Comparison of ENCODE assay signal across 36 cellular contexts in the genomic region with DNA sequence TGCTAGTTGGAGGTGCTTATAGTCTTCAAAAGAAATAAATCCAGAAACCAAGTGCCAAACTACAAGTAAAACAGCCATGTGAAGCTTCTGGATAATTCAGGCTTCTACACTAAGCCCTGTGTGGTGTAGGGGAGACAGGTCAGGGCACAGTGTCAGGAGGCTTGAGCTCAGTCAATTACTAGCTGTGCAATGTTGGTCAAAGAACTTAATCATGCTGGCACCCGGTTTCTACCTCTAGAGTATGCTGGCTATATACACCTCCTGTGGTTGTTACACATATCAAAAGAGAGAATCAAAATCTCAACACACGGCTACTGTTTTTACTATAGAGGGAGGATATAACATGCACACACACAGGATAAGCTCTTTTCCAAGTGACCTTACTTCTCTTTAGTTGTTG.
DNase-seq lines count a peak whose midpoint lies in the region; ATAC-seq, FAIRE-seq and TF ChIP-seq lines count a peak whose summit lies in the region.
"Had no signal": no experiment of that assay in that cellular context is flagged by ENCODE, and none has a peak within 500 bp of the region (broad histone marks: within the 10 kb centered on the region; RNA-seq: fewer than 3 reads in every experiment).

No MANE protein-coding gene starts in this region.

- H3K4me3 Mint-ChIP-seq in GM23338 (no peak overlapping the region), neural progenitor cell (no peak overlapping the region)
- H3K4me3 Mint-ChIP-seq: B cell; CD14-positive monocyte; CD4-positive, alpha-beta memory T cell; CD4-positive, alpha-beta T cell; CD4-positive, CD25-positive, alpha-beta regulatory T cell; CD8-positive, alpha-beta memory T cell; CD8-positive, alpha-beta T cell had no signal

- H3K27ac Mint-ChIP-seq in GM23338: no peak overlapping the region
- H3K27ac Mint-ChIP-seq in neural progenitor cell: no peak overlapping the region
- H3K27ac Mint-ChIP-seq: B cell; CD14-positive monocyte; CD4-positive, alpha-beta memory T cell; CD4-positive, alpha-beta T cell; CD4-positive, CD25-positive, alpha-beta regulatory T cell; CD8-positive, alpha-beta memory T cell; CD8-positive, alpha-beta T cell had no signal

- no peak for TF ChIP-seq RAD21 in GM12878 (IDR thresholded peaks at IDR 0.05; ENCODE audit: insufficient read depth, low read depth, low read length)

- H3K14ac ChIP-seq in trophoblast cell (ENCODE audit: low read length): no peak overlapping the region

- H3K9me3 Mint-ChIP-seq in GM23338: no peaks in the 10 kb centered on the region
- H3K9me3 Mint-ChIP-seq in neural progenitor cell: no peaks in the 10 kb centered on the region

- no peaks in the 10 kb centered on the region for H3K79me2 ChIP-seq in GM23338 (replicated peaks; ENCODE audit: insufficient read depth)
- H3K79me2 ChIP-seq in GM12878 (ENCODE audit: control insufficient read depth, insufficient read depth, low read length): no peaks in the 10 kb centered on the region
- H3K79me2 ChIP-seq in neural progenitor cell (ENCODE audit: low read depth): no peaks in the 10 kb centered on the region
- no peaks in the 10 kb centered on the region for H3K79me2 ChIP-seq in trophoblast cell (ENCODE audit: control insufficient read depth, insufficient read depth, low read length, poor library complexity)

- H3F3A ChIP-seq in GM23338 (replicated peaks; ENCODE audit: low read depth): no peaks in the 10 kb centered on the region
- H3F3A ChIP-seq in neural progenitor cell (ENCODE audit: low read depth): no peaks in the 10 kb centered on the region

- no peak overlapping the region for H3K4me2 ChIP-seq in GM23338
- no peak overlapping the region for H3K4me2 ChIP-seq in GM12878 (ENCODE audit: control insufficient read depth, insufficient read depth)
- no peak overlapping the region for H3K4me2 ChIP-seq in neural progenitor cell
- no peak overlapping the region for H3K4me2 ChIP-seq in trophoblast cell (ENCODE audit: low read length)
- H3K4me2 ChIP-seq: A549; BLaER1; BLaER1 treated with 17β-estradiol and CSF1 and Interleukin-3, amounts not matched to agents 10 nM and 100 nM had no signal

- no peak overlapping the region for H3K23ac ChIP-seq in trophoblast cell (ENCODE audit: low read length)

- POLR2A ChIA-PET in GM12878 (lab: Charles Lee): no interaction called here

- intact Hi-C loops in GM12878 (cut with micrococcal nuclease; ENCODE audit: unreplicated experiment): no loop called here

- BruUV-seq in GM12878 (replicated peaks; lab: Mats Ljungman, UMichigan): no TSS peak

- in situ Hi-C loops in GM12878 (cut with MboI): no loop called here

- RAD21 ChIA-PET in GM12878 (lab: Charles Lee; ENCODE audit: unreplicated experiment): no interaction called here

- H4K91ac ChIP-seq in trophoblast cell (ENCODE audit: low read depth, low read length): no peak overlapping the region

- H3K9me3 ChIP-seq in GM12878 (replicated peaks; ENCODE audit: control insufficient read depth, insufficient read depth, low read length): no peaks in the 10 kb centered on the region
- H3K9me3 ChIP-seq in neural progenitor cell (ENCODE audit: low read depth): no peaks in the 10 kb centered on the region
- H3K9me3 ChIP-seq in trophoblast cell (ENCODE audit: insufficient read depth, low read depth, low read length): no peaks in the 10 kb centered on the region
- H3K9me3 ChIP-seq: A549; BE2C; BLaER1; BLaER1 treated with 17β-estradiol and CSF1 and Interleukin-3, amounts not matched to agents 10 nM and 100 nM had no signal

- no peak overlapping the region for H3K18ac ChIP-seq in trophoblast cell (ENCODE audit: low read length)

- CTCF ChIA-PET in GM12878 (lab: Yijun Ruan, JAX): interaction anchor here (1.8 to 2.5 kb wide), 2 partner anchors 9 to 87 kb away, joined by 4 to 9 read pairs; no protein-coding TSS in a partner anchor

- SMC1A ChIA-PET in GM12878 (lab: Charles Lee; ENCODE audit: uncharacterized antibody, unreplicated experiment): interaction anchor here (0.6 to 2.0 kb wide), 6 partner anchors 9 to 305 kb away, joined by 3 to 7 read pairs (median 3); no protein-coding TSS in a partner anchor

- H2AK5ac ChIP-seq in trophoblast cell (ENCODE audit: low read length): no peak overlapping the region

- no peak overlapping the region for H2BK120ac ChIP-seq in trophoblast cell (ENCODE audit: insufficient read depth, low read length, poor library complexity)

- ATAC-seq in GM23338: no peak
- ATAC-seq in GM12878: peak; percentile 64
- ATAC-seq in HG03039 (IDR thresholded peaks at IDR 0.05; ENCODE audit: unreplicated experiment): no peak
- ATAC-seq: A549; CD8-positive, alpha-beta T cell had no signal

- H3K9me2 ChIP-seq in GM23338 (ENCODE audit: insufficient read depth): peaks cover 9% of the 10 kb centered on the region; the same call in 1 of the 2 replicates

- peaks cover 2% of the 10 kb centered on the region for H3K27me3 Mint-ChIP-seq in GM23338 (ENCODE audit: insufficient read depth, low read depth, poor library complexity)
- H3K27me3 Mint-ChIP-seq in neural progenitor cell (ENCODE audit: insufficient read depth, low read depth): no peaks in the 10 kb centered on the region
- H3K27me3 Mint-ChIP-seq: B cell; CD4-positive, alpha-beta memory T cell; CD4-positive, alpha-beta T cell; CD4-positive, CD25-positive, alpha-beta regulatory T cell; CD8-positive, alpha-beta memory T cell had no signal

- 18% methylated on average over 2 of the region's 2 CpGs for WGBS in GM12878 (ENCODE audit: insufficient coverage, insufficient replicate concordance, low lambda C conversion rate, missing lambda C conversion rate)
- WGBS in trophoblast cell (ENCODE audit: extremely low coverage, insufficient coverage, insufficient read length): no CpG with 5 or more reads among the region's 2 CpGs

- H3K4me1 Mint-ChIP-seq in GM23338 (no peaks in the 10 kb centered on the region), neural progenitor cell (no peaks in the 10 kb centered on the region)
- H3K4me1 Mint-ChIP-seq: B cell; CD14-positive monocyte; CD4-positive, alpha-beta memory T cell; CD4-positive, CD25-positive, alpha-beta regulatory T cell; CD8-positive, alpha-beta memory T cell had no signal

- FAIRE-seq in GM12878 (lab: Jason Lieb, UNC): peak; percentile 41
- FAIRE-seq: A204.1, A549, D721Med had no signal

- TF ChIP-seq POLR2A in GM12878 (IDR thresholded peaks at IDR 0.05; ENCODE audit: low read depth, low read length): no peak

- H3K4me1 ChIP-seq in GM23338 (ENCODE audit: insufficient read depth) (no peaks in the 10 kb centered on the region), GM12878 (ENCODE audit: control insufficient read depth, insufficient read depth, low read length) (no peaks in the 10 kb centered on the region), neural progenitor cell (no peaks in the 10 kb centered on the region), trophoblast cell (ENCODE audit: control insufficient read depth in 1 of 2, insufficient read depth in 2 of 2, low read length in 2 of 2) (no peaks in the 10 kb centered on the region)
- H3K4me1 ChIP-seq: A549; BE2C; BLaER1; BLaER1 treated with 17β-estradiol and CSF1 and Interleukin-3, amounts not matched to agents 10 nM and 100 nM; Caco-2 had no signal

- H3K27ac ChIP-seq in GM23338 (ENCODE audit: low read depth) (no peak overlapping the region), GM12878 (ENCODE audit: control insufficient read depth, insufficient read depth) (no peak overlapping the region), neural progenitor cell (no peak overlapping the region), trophoblast cell (ENCODE audit: low read depth, low read length) (no peak overlapping the region)
- H3K27ac ChIP-seq: 22Rv1; A549; BLaER1; BLaER1 treated with 17β-estradiol and CSF1 and Interleukin-3, amounts not matched to agents 10 nM and 100 nM; C4-2B had no signal

- no peak overlapping the region for H4K12ac ChIP-seq in trophoblast cell (ENCODE audit: low read depth, low read length)

- H3K27me3 ChIP-seq in GM23338 (ENCODE audit: insufficient read depth) (no peaks in the 10 kb centered on the region), GM12878 (replicated peaks in 1 of 2; ENCODE audit: control insufficient read depth in 2 of 2, insufficient read depth in 2 of 2, low read length in 1 of 2) (no peaks in the 10 kb centered on the region), neural progenitor cell (no peaks in the 10 kb centered on the region), trophoblast cell (ENCODE audit: insufficient read depth, low read length) (no peaks in the 10 kb centered on the region)
- H3K27me3 ChIP-seq: BE2C; BLaER1; BLaER1 treated with 17β-estradiol and CSF1 and Interleukin-3, amounts not matched to agents 10 nM and 100 nM had no signal

- H3K36me3 Mint-ChIP-seq in GM23338 (ENCODE audit: low read depth) (no peaks in the 10 kb centered on the region), neural progenitor cell (no peaks in the 10 kb centered on the region)
- H3K36me3 Mint-ChIP-seq: CD14-positive monocyte; CD4-positive, alpha-beta memory T cell; CD4-positive, CD25-positive, alpha-beta regulatory T cell; CD8-positive, alpha-beta memory T cell; CD8-positive, alpha-beta T cell had no signal

- no peak overlapping the region for H3K9ac ChIP-seq in GM12878 (ENCODE audit: control insufficient read depth, insufficient read depth, low read length)
- H3K9ac ChIP-seq in neural progenitor cell: no peak overlapping the region
- H3K9ac ChIP-seq in trophoblast cell (ENCODE audit: low read length): no peak overlapping the region
- H3K9ac ChIP-seq: BLaER1; BLaER1 treated with 17β-estradiol and CSF1 and Interleukin-3, amounts not matched to agents 10 nM and 100 nM had no signal

- H4K8ac ChIP-seq in trophoblast cell (ENCODE audit: low read depth, low read length): no peak overlapping the region

- no peak overlapping the region for H2BK5ac ChIP-seq in trophoblast cell (ENCODE audit: low read depth, low read length, poor library complexity)

- peak overlapping the region; percentile 27 for H2BK12ac ChIP-seq in trophoblast cell (ENCODE audit: low read length)

- no peak overlapping the region for H3K4me3 ChIP-seq in GM23338
- no peak overlapping the region for H3K4me3 ChIP-seq in GM12878
- H3K4me3 ChIP-seq in neural progenitor cell: no peak overlapping the region
- H3K4me3 ChIP-seq in trophoblast cell (ENCODE audit: low read depth, low read length): no peak overlapping the region
- H3K4me3 ChIP-seq: A549; BLaER1; BLaER1 treated with 17β-estradiol and CSF1 and Interleukin-3, amounts not matched to agents 10 nM and 100 nM had no signal

- TF ChIP-seq CTCF in GM23338 (conservative IDR thresholded peaks at IDR 0.05; ENCODE audit: low read depth in 2 of 2) (no peak), GM12878 (IDR thresholded peaks at IDR 0.05 in 2 of 3, conservative IDR thresholded peaks at IDR 0.05 in 1 of 3; ENCODE audit: control insufficient read depth in 2 of 3, extremely low read depth in 1 of 3, insufficient read depth in 1 of 3, low read depth in 3 of 3, low read length in 3 of 3) (no peak), neural progenitor cell (IDR thresholded peaks at IDR 0.05) (no peak)

- peaks cover 2% of the 10 kb centered on the region for H3K79me1 ChIP-seq in trophoblast cell (ENCODE audit: low read length)

- no peaks in the 10 kb centered on the region for H4K20me1 ChIP-seq in GM23338 (replicated peaks; ENCODE audit: insufficient read depth)
- no peaks in the 10 kb centered on the region for H4K20me1 ChIP-seq in GM12878 (ENCODE audit: control insufficient read depth, insufficient read depth)
- H4K20me1 ChIP-seq in neural progenitor cell (ENCODE audit: low read depth): no peaks in the 10 kb centered on the region
- H4K20me1 ChIP-seq: BLaER1; BLaER1 treated with 17β-estradiol and CSF1 and Interleukin-3, amounts not matched to agents 10 nM and 100 nM had no signal

- H3K36me3 ChIP-seq in GM23338 (ENCODE audit: insufficient read depth) (no peaks in the 10 kb centered on the region), GM12878 (ENCODE audit: control insufficient read depth in 2 of 2, insufficient read depth in 2 of 2, low read length in 1 of 2) (no peaks in the 10 kb centered on the region), neural progenitor cell (no peaks in the 10 kb centered on the region), trophoblast cell (ENCODE audit: control insufficient read depth in 1 of 2, insufficient read depth in 2 of 2, low read length in 2 of 2) (no peaks in the 10 kb centered on the region)
- H3K36me3 ChIP-seq: BE2C; BLaER1; BLaER1 treated with 17β-estradiol and CSF1 and Interleukin-3, amounts not matched to agents 10 nM and 100 nM had no signal

- no peak for TF ChIP-seq EP300 in GM12878 (IDR thresholded peaks at IDR 0.05; ENCODE audit: borderline replicate concordance in 1 of 2, control insufficient read depth in 1 of 2, low read depth in 2 of 2, low read length in 2 of 2)

- peak overlapping the region; percentile 74 for H2AFZ ChIP-seq in GM23338
- no peak overlapping the region for H2AFZ ChIP-seq in GM12878 (ENCODE audit: control insufficient read depth, low read depth, low read length)
- H2AFZ ChIP-seq in neural progenitor cell (replicated peaks): peak overlapping the region; percentile 9
- no peak overlapping the region for H2AFZ ChIP-seq in trophoblast cell (ENCODE audit: insufficient read depth, low read length, poor library complexity)

- H3K4ac ChIP-seq in trophoblast cell (ENCODE audit: low read depth, low read length): no peak overlapping the region

- DNase-seq in GM23338 (ENCODE audit: low spot score): no peak
- no peak for DNase-seq in GM12878 (ENCODE audit: low read depth, low spot score)
- no peak for DNase-seq in neural progenitor cell (ENCODE audit: low spot score)
- peak; percentile 65 to 71 for DNase-seq in trophoblast cell
- DNase-seq in NAMALWA (ENCODE audit: low spot score): no peak
- DNase-seq in SKM-1 treated with dmso at 0.1 percent for 144 hours (lab: John Stamatoyannopoulos, UW; ENCODE audit: unreplicated experiment): no peak
- no peak for DNase-seq in C1 segment of cervical spinal cord (lab: John Stamatoyannopoulos, UW)
- DNase-seq: 8988T; ACHN; AML-193; BE2C; Caco-2; Calu3; CD4-positive, alpha-beta memory T cell; CD4-positive, alpha-beta T cell; CD4-positive, CD25-positive, alpha-beta regulatory T cell; CD8-positive, alpha-beta memory T cell; CD8-positive, alpha-beta T cell; COR-L47; DMS 273 treated with DMSO at 0.1 percent for 48 hours; DMS153; DMS53; DMS79; DMS79 treated with DMSO at 0.1 percent for 48 hours; DND-41; EL had no signal

Comparison
In these comparisons a context has a peak if more than half of its experiments do, and no peak if none do; other contexts are left out.
1. DNase-seq: peak in trophoblast cell (2 of 2); none in GM23338 (single experiment), GM12878 (single experiment), neural progenitor cell (single experiment), NAMALWA (single experiment), SKM-1 treated with dmso at 0.1 percent for 144 hours (single experiment) and C1 segment of cervical spinal cord (0 of 14).
2. H2AFZ ChIP-seq: peak in GM23338 (single experiment) and neural progenitor cell (single experiment); none in GM12878 (single experiment) and trophoblast cell (single experiment).